ENCODE assay signal across 23 cellular contexts in genomic region chr6:139354177-139354576, GRCh38.
"Had no signal": no experiment of that assay in that cellular context is flagged by ENCODE, and none has a peak within 500 bp of the region (broad histone marks: within the 10 kb centered on the region; RNA-seq: fewer than 3 reads in every experiment).

No MANE protein-coding gene starts in this region.

- H3K36me3 Mint-ChIP-seq: mesothelial cell of epicardium; natural killer cell treated with Interleukin-12 subunit alpha and Interleukin-12 subunit beta and Interleukin-15 and Interleukin-18, amount 100 ng/mL, for 72 hours; neural progenitor cell; stimulated activated effector memory CD8-positive, alpha-beta T cell treated with anti-CD3 and anti-CD28 coated beads, Interleukin-12 subunit alpha, Interleukin-12 subunit beta, amount 100 ng/mL, for 72 hours had no signal

- H2AFZ ChIP-seq: neural progenitor cell, parathyroid adenoma had no signal

- H3K36me3 ChIP-seq: neural progenitor cell, right atrium auricular region, stomach, thyroid gland, vagina had no signal

- H3K27ac Mint-ChIP-seq: mesothelial cell of epicardium; naive B cell; natural killer cell treated with Interleukin-12 subunit alpha and Interleukin-12 subunit beta and Interleukin-15 and Interleukin-18, amount 100 ng/mL, for 72 hours; neural progenitor cell; progenitor cell of endocrine pancreas; stimulated activated effector memory CD8-positive, alpha-beta T cell treated with anti-CD3 and anti-CD28 coated beads, Interleukin-12 subunit alpha, Interleukin-12 subunit beta, amount 100 ng/mL, for 72 hours had no signal

- H3K4me3 ChIP-seq: dorsolateral prefrontal cortex, lung, mucosa of descending colon, neural progenitor cell, right atrium auricular region, stomach, thyroid gland, vagina had no signal

- ATAC-seq: left lobe of liver; mucosa of descending colon; natural killer cell treated with Interleukin-12 subunit alpha and Interleukin-12 subunit beta and Interleukin-15 and Interleukin-18, amount 100 ng/mL, for 72 hours; sciatic nerve; stimulated activated effector memory CD8-positive, alpha-beta T cell treated with anti-CD3 and anti-CD28 coated beads, Interleukin-12 subunit alpha, Interleukin-12 subunit beta, amount 100 ng/mL, for 72 hours had no signal

- H3K4me1 ChIP-seq: neural progenitor cell, parathyroid adenoma, right atrium auricular region, stomach, thyroid gland had no signal

- H3K9me3 Mint-ChIP-seq: neural progenitor cell had no signal

- H3K9me3 ChIP-seq: mucosa of descending colon, right atrium auricular region, stomach, thyroid gland, vagina had no signal

- H3K4me3 Mint-ChIP-seq: mesothelial cell of epicardium; naive B cell; natural killer cell treated with Interleukin-12 subunit alpha and Interleukin-12 subunit beta and Interleukin-15 and Interleukin-18, amount 100 ng/mL, for 72 hours; neural progenitor cell; stimulated activated effector memory CD8-positive, alpha-beta T cell treated with anti-CD3 and anti-CD28 coated beads, Interleukin-12 subunit alpha, Interleukin-12 subunit beta, amount 100 ng/mL, for 72 hours had no signal

- H3K27ac ChIP-seq: dorsolateral prefrontal cortex, neural progenitor cell, parathyroid adenoma, right atrium auricular region, stomach, thyroid gland, vagina had no signal

- H3K79me2 ChIP-seq: parathyroid adenoma had no signal

- H3K4me2 ChIP-seq: neural progenitor cell had no signal

- H3K27me3 Mint-ChIP-seq: naive B cell; natural killer cell treated with Interleukin-12 subunit alpha and Interleukin-12 subunit beta and Interleukin-15 and Interleukin-18, amount 100 ng/mL, for 72 hours; progenitor cell of endocrine pancreas had no signal

- H3K4me1 Mint-ChIP-seq: neural progenitor cell had no signal

- DNase-seq: dorsolateral prefrontal cortex; effector CD4-positive, alpha-beta T cell; kidney; mesenchymal stem cell; mucosa of descending colon; naive B cell; stimulated activated CD4-positive, alpha-beta T cell treated with anti-CD3 and anti-CD28 coated beads, Interleukin-2, amount 100 ng/mL, for 24 hours; stimulated activated CD4-positive, alpha-beta T cell treated with anti-CD3 and anti-CD28 coated beads, Interleukin-4, amount 100 ng/mL, for 24 hours; stimulated activated naive CD4-positive, alpha-beta T cell treated with Interleukin-2 at 50 U/mL for 16 hours; stomach; thyroid gland; trophoblast cell had no signal
